In the genomic region with DNA sequence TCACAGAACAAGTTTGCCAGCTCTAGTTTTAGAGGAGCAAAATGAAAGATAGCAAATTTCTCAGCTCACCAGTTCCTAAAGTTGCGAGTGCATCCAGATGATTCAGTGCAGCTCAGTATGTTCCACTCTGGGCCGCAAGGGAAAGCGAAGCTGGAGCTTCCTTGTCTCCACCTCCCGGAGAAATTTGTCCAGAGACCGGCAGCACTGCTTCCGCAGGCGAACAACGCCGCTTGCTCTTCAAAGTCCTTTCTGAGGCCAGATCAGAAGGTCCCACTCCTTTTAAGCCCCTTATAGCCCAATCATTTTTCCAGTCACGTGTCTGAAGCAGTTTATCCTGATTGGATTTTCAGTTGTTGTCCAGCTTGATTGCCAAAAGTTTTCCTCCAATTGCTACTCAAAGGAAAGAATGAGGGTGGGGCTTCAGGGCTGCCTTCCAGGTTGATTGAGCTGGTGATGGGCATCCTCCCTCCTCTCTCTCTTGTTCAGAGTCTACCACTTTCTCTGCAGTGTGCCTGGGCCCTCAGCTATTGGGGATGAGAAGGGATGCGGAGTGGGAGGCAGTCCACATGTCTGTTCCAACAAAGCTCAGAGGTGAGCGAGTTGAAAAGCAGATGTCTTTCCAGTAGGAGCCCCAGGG, we compare ENCODE assay signal across 13 cellular contexts. TPM values are rescaled to one million over a fixed set of nuclear protein-coding genes. Genes with fewer than 3 reads are reported as not detected.
DNase-seq lines count a peak whose midpoint lies in the region; ATAC-seq and TF ChIP-seq lines count a peak whose summit lies in the region.
"Had no signal": no experiment of that assay in that cellular context is flagged by ENCODE, and none has a peak within 500 bp of the region (broad histone marks: within the 10 kb centered on the region; RNA-seq: fewer than 3 reads in every experiment).

A gene with protein sequence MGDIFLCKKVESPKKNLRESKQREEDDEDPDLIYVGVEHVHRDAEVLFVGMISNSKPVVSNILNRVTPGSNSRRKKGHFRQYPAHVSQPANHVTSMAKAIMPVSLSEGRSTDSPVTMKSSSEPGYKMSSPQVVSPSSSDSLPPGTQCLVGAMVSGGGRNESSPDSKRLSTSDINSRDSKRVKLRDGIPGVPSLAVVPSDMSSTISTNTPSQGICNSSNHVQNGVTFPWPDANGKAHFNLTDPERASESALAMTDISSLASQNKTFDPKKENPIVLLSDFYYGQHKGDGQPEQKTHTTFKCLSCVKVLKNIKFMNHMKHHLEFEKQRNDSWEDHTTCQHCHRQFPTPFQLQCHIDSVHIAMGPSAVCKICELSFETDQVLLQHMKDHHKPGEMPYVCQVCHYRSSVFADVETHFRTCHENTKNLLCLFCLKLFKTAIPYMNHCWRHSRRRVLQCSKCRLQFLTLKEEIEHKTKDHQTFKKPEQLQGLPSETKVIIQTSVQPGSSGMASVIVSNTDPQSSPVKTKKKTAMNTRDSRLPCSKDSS (minus strand): TSS at position 251 of the 637 bp plus-strand sequence. CDS start 4,640 bp downstream, outside the sequence.

- no peaks in the 10 kb centered on the region for H3F3A ChIP-seq in GM23338 (replicated peaks; ENCODE audit: low read depth)

- peaks cover 97% of the 10 kb centered on the region for H3K27me3 ChIP-seq in GM23338 (ENCODE audit: insufficient read depth)

- no peak within 1 kb of the TSS for H3K4me3 ChIP-seq in GM23338
- H3K4me3 ChIP-seq in OCI-LY7 (ENCODE audit: low read depth, low read length, poor library complexity, severe bottlenecking) = no peak within 1 kb of the TSS
- H3K4me3 ChIP-seq in fibroblast of villous mesenchyme (ENCODE audit: low read depth, low read length) = peak within 1 kb of the TSS; percentile 48

- H3K9me2 ChIP-seq in GM23338 (ENCODE audit: insufficient read depth) = no peaks in the 10 kb centered on the region
- H3K9me2 ChIP-seq in OCI-LY7 (ENCODE audit: insufficient read depth, low read length) = no peaks in the 10 kb centered on the region

- peak within 1 kb of the TSS; percentile 23; the same call in 1 of the 3 replicates for H3K4me3 Mint-ChIP-seq in GM23338
- H3K4me3 Mint-ChIP-seq: activated T-cell treated with anti-CD3 and anti-CD28 coated beads, Interleukin-2, amount 50 U/mL, for 72 hours; memory B cell had no signal

- intact Hi-C loops in OCI-LY7 (cut with micrococcal nuclease; ENCODE audit: unreplicated experiment) = no loop called here

- no TSS peak for BruUV-seq in OCI-LY7 (replicated peaks; lab: Mats Ljungman, UMichigan)

- H3K27ac Mint-ChIP-seq in GM23338 = no peak within 1 kb of the TSS
- H3K27ac Mint-ChIP-seq: activated T-cell treated with anti-CD3 and anti-CD28 coated beads, Interleukin-2, amount 50 U/mL, for 72 hours; memory B cell had no signal

- H3K27me3 Mint-ChIP-seq in GM23338 (ENCODE audit: insufficient read depth, low read depth, poor library complexity) = peaks cover 69% of the 10 kb centered on the region

- H3K4me2 ChIP-seq in GM23338 (no peak within 1 kb of the TSS), OCI-LY7 (ENCODE audit: low read length) (0 out of 2 replicates have a peak within 1 kb of the TSS, but pooled peaks have one; percentile 20)

- TF ChIP-seq CTCF in 22Rv1 (IDR thresholded peaks at IDR 0.05) (no peak), GM23338 (conservative IDR thresholded peaks at IDR 0.05; ENCODE audit: low read depth in 2 of 2) (no peak), OCI-LY7 (conservative IDR thresholded peaks at IDR 0.05; ENCODE audit: low read length) (no peak), fibroblast of villous mesenchyme (IDR thresholded peaks at IDR 0.05; ENCODE audit: insufficient read depth, low read depth, low read length) (peak; percentile 44)

- ATAC-seq in GM23338 = peak; percentile 67
- ATAC-seq in GM21723 (IDR thresholded peaks at IDR 0.05; ENCODE audit: unreplicated experiment) = no peak
- ATAC-seq in HG02610 (IDR thresholded peaks at IDR 0.05; ENCODE audit: unreplicated experiment) = no peak
- ATAC-seq: activated T-cell treated with anti-CD3 and anti-CD28 coated beads, Interleukin-2, amount 50 U/mL, for 72 hours had no signal

- no peaks in the 10 kb centered on the region for H3K9me3 ChIP-seq in OCI-LY7 (ENCODE audit: low read length)

- peaks cover 6% of the 10 kb centered on the region; the same call in 2 of the 3 replicates for H3K9me3 Mint-ChIP-seq in GM23338
- H3K9me3 Mint-ChIP-seq: activated T-cell treated with anti-CD3 and anti-CD28 coated beads, Interleukin-2, amount 50 U/mL, for 72 hours; memory B cell had no signal

- no peaks in the 10 kb centered on the region for H3K36me3 ChIP-seq in GM23338 (ENCODE audit: insufficient read depth)
- H3K36me3 ChIP-seq in OCI-LY7 (ENCODE audit: insufficient read depth, low read length) = no peaks in the 10 kb centered on the region

- H2AFZ ChIP-seq in GM23338 = peak within 1 kb of the TSS; percentile 33; the same call in 1 of the 2 replicates
- H2AFZ ChIP-seq in OCI-LY7 (ENCODE audit: low read length) = no peak within 1 kb of the TSS

- H3K4me1 ChIP-seq in GM23338 (ENCODE audit: insufficient read depth) = no peaks in the 10 kb centered on the region
- H3K4me1 ChIP-seq in OCI-LY7 (ENCODE audit: insufficient read depth, low read length, poor library complexity, severe bottlenecking) = peaks cover 22% of the 10 kb centered on the region

- H4K20me1 ChIP-seq in GM23338 (replicated peaks; ENCODE audit: insufficient read depth) (no peaks in the 10 kb centered on the region), OCI-LY7 (ENCODE audit: insufficient read depth, low read length) (no peaks in the 10 kb centered on the region)

- no peaks in the 10 kb centered on the region for H3K36me3 Mint-ChIP-seq in GM23338 (ENCODE audit: low read depth)
- H3K36me3 Mint-ChIP-seq: memory B cell had no signal

- H3K79me2 ChIP-seq in GM23338 (replicated peaks; ENCODE audit: insufficient read depth) (no peaks in the 10 kb centered on the region), OCI-LY7 (ENCODE audit: insufficient read depth, low read depth, low read length) (no peaks in the 10 kb centered on the region)

- peaks cover 5% of the 10 kb centered on the region; the same call in 2 of the 3 replicates for H3K4me1 Mint-ChIP-seq in GM23338
- H3K4me1 Mint-ChIP-seq: memory B cell had no signal

- CTCF ChIA-PET in OCI-LY7 (lab: Charles Lee; ENCODE audit: unreplicated experiment) = no interaction called here

- H3K27ac ChIP-seq in 22Rv1 = peak within 1 kb of the TSS; percentile 51
- H3K27ac ChIP-seq in GM23338 (ENCODE audit: low read depth) = no peak within 1 kb of the TSS
- H3K27ac ChIP-seq in OCI-LY7 (ENCODE audit: low read depth, low read length, poor library complexity, severe bottlenecking) = no peak within 1 kb of the TSS

- POLR2A ChIA-PET in OCI-LY7 (lab: Charles Lee) = interaction anchor here (0.5 to 1.2 kb wide), 4 partner anchors 11 to 119 kb away, joined by 3 to 6 read pairs (median 4); a partner anchor contains a TSS

- DNase-seq in GM23338 (ENCODE audit: low spot score) (peak; percentile 38), OCI-LY7 (ENCODE audit: low spot score) (no peak), fibroblast of villous mesenchyme (ENCODE audit: low read depth) (peak; percentile 87), HPDE6-E6E7 (ENCODE audit: extremely low spot score) (no peak), NCI-H446 treated with DMSO at 0.1 percent for 48 hours (lab: John Stamatoyannopoulos, UW) (no peak)
- DNase-seq: activated T-cell treated with anti-CD3 and anti-CD28 coated beads, Interleukin-2, amount 50 U/mL, for 72 hours; C1 segment of cervical spinal cord; retina had no signal

TF ChIP-seq in GM23338, 12 proteins besides CTCF, POLR2A, EP300 and RAD21 (continues in another document):
- no peak for TF ChIP-seq ZNF114 (CRISPR knock-in tag; IDR thresholded peaks at IDR 0.05)
- no peak for TF ChIP-seq CREB1 (CRISPR knock-in tag; IDR thresholded peaks at IDR 0.05; ENCODE audit: low read depth)
- no peak for TF ChIP-seq JUNB (IDR thresholded peaks at IDR 0.05; ENCODE audit: unreplicated experiment)

RNA-seq across cellular contexts. Expression of the gene that starts here (rescaled TPM):
- total RNA-seq in GM23338 (2014; rRNA removed; shearing (Covaris generic)) = not detected in 2 replicates
- not detected in 2 replicates for polyA plus RNA-seq in GM23338 (2016; fragmentation: Nextera tagmentation; extraction: Ambion mirVana)
- not detected in 2 replicates for total RNA-seq in OCI-LY7 (2014; rRNA removed; shearing (Covaris generic))
- total RNA-seq in OCI-LY7 (2022) = not detected in 2 replicates
- 0.32 TPM in 1 of 2 replicates, not detected in the other for total RNA-seq in fibroblast of villous mesenchyme
- total RNA-seq: activated T-cell treated with anti-CD3 and anti-CD28 coated beads, Interleukin-2, amount 50 U/mL, for 72 hours; bronchial epithelial cell had no signal

Comparison
In these comparisons a context has a peak if more than half of its experiments do, and no peak if none do; other contexts are left out.
1. Peak in DNase-seq and ATAC-seq in GM23338; RNA of the gene not detected or under 1 TPM.
2. Peak in DNase-seq and H3K4me3 ChIP-seq in fibroblast of villous mesenchyme; RNA of the gene not detected or under 1 TPM.